ENCODE assay signal across 1 cellular context in the genomic region with DNA sequence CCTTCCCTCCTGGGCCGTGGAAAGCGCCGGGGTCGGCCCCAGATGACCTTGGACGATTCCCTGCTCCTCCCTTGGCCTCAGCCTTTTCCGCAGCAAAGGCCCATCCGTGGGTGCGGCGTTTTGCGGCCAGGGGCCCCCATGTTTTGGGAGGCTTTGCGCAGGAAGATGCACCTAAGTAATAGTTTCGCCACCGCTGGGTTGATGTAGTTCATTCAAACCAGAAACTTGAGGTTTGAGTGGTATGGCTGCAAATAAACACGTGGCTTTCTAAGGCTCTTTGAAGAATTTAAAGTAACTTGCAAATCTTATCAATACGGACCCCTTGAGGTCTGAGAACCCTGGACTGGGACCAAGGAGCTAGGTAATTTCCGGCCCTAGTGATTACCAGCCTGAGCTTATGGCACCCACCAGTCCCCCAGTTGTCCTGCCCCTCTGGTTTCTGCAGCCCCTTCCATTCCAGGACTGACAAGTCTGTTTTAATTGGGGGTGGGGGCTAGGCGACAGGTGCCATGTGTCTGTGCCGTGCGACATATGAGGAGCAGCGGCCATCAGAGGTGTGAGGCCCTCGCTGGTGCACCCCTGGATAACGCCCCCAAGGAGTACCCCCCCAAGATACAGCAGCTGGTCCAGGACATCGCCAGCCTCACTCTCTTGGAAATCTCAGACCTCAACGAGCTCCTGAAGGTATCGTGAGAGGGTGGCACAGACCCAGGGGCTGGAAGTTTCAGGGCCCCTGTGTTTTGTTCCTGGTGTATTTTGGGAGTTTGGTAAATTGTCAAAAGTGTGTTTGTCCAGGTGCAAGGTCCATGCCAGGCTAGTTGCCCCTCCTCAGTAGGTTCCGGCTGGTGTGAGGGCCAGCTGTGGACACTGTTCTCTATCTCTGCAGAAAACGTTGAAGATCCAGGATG.
TF ChIP-seq lines count a peak whose summit lies in the region.

No MANE protein-coding gene starts in this region.

TF ChIP-seq in A549, 52 proteins besides CTCF, POLR2A, EP300 and RAD21:
- TF ChIP-seq HMGXB4 (CRISPR knock-in tag; IDR thresholded peaks at IDR 0.05; ENCODE audit: borderline replicate concordance) = no peak
- TF ChIP-seq PHF8 (IDR thresholded peaks at IDR 0.05; ENCODE audit: borderline replicate concordance, low read depth) = 0 out of 2 replicates have a peak, but pooled peaks have one; percentile 3
TF ChIP-seq in A549: peak in this region for 1.
